33 cellular contexts compared by ENCODE assay signal in the genomic region with DNA sequence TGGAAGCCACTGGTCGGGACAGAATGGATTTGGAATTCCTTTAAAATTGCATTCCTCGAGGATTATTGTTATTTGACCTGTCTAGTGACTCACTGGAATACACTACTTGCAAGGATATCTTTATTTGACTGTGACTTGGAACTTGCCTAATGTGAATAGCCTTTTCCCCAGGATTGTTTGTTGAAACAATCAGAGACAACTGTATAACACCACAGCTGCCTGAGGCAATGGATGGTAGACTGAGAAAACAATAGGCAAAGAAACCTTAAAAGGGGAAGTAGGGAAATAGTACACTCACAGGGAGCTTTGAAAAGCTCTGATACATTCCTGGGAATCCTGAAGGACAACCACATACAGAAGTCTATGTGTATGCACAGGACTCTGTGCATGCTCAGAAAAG.
"Had no signal": no experiment of that assay in that cellular context is flagged by ENCODE, and none has a peak within 500 bp of the region (broad histone marks: within the 10 kb centered on the region; RNA-seq: fewer than 3 reads in every experiment).

No MANE protein-coding gene starts in this region.

- DNase-seq: activated CD4-positive, alpha-beta memory T cell treated with anti-CD3 and anti-CD28 coated beads, Interleukin-2, amount 10 ng/mL, durations not matched to agents 7 days and 5 days; activated CD4-positive, alpha-beta T cell treated with anti-CD3 and anti-CD28 coated beads for 1 hour; activated CD4-positive, alpha-beta T cell treated with anti-CD3 and anti-CD28 coated beads for 48 hours; activated CD4-positive, CD25-positive, alpha-beta regulatory T cell; activated CD8-positive, alpha-beta memory T cell treated with anti-CD3 and anti-CD28 coated beads for 24 hours; activated CD8-positive, alpha-beta memory T cell treated with anti-CD3 and anti-CD28 coated beads, Interleukin-2, amount 10 ng/mL, durations not matched to agents 7 days and 5 days; activated CD8-positive, alpha-beta memory T cell treated with anti-CD3 and anti-CD28 coated beads, Interleukin-2, amount 50 U/mL, for 48 hours; activated effector memory CD4-positive, alpha-beta T cell treated with Interleukin-2 at 50 U/mL for 16 hours; activated naive CD4-positive, alpha-beta T cell treated with anti-CD3 and anti-CD28 coated beads, Interleukin-2, amount 10 ng/mL, durations not matched to agents 7 days and 5 days; activated naive CD8-positive, alpha-beta T cell treated with anti-CD3 and anti-CD28 coated beads, Interleukin-2, amount 50 U/mL, for 24 hours; activated T-cell treated with anti-CD3 and anti-CD28 coated beads, Interleukin-2, amount 50 U/mL, for 48 hours; anterior cingulate cortex; central memory CD4-positive, alpha-beta T cell; Kasumi-1; KG1; MM.1S; NCI-H1105; NCI-H1417 treated with DMSO at 0.1 percent for 48 hours; NCI-H187 treated with DMSO at 0.1 percent for 48 hours; NCI-H2081; NCI-H2171 treated with DMSO at 0.1 percent for 48 hours; NCI-H226; NCI-H524 treated with DMSO at 0.1 percent for 48 hours; NCI-H748 treated with DMSO at 0.1 percent for 48 hours; NK-92 treated with Interleukin-12 subunit alpha and Interleukin-12 subunit beta, amount 100 ng/mL, for 24 hours; PC-9; Right ventricle myocardium superior; SW 1271; T1000; WERI-Rb-1 had no signal

- ATAC-seq: activated CD8-positive, alpha-beta memory T cell treated with anti-CD3 and anti-CD28 coated beads, Interleukin-2, amount 10 ng/mL, durations not matched to agents 7 days and 5 days; activated naive CD8-positive, alpha-beta T cell treated with anti-CD3 and anti-CD28 coated beads, Interleukin-2, amount 50 U/mL, for 24 hours had no signal

- H3K4me1 Mint-ChIP-seq: activated CD4-positive, alpha-beta memory T cell treated with anti-CD3 and anti-CD28 coated beads, Interleukin-2, amount 10 ng/mL, durations not matched to agents 7 days and 5 days; activated CD8-positive, alpha-beta memory T cell treated with anti-CD3 and anti-CD28 coated beads, Interleukin-2, amount 10 ng/mL, durations not matched to agents 7 days and 5 days; activated naive CD4-positive, alpha-beta T cell treated with anti-CD3 and anti-CD28 coated beads, Interleukin-2, amount 10 ng/mL, durations not matched to agents 7 days and 5 days; activated naive CD8-positive, alpha-beta T cell treated with anti-CD3 and anti-CD28 coated beads, Interleukin-2, amount 50 U/mL, for 24 hours; brain had no signal

- H3K4me2 ChIP-seq: PC-9 had no signal

- H3K27ac Mint-ChIP-seq: activated CD4-positive, alpha-beta memory T cell treated with anti-CD3 and anti-CD28 coated beads, Interleukin-2, amount 10 ng/mL, durations not matched to agents 7 days and 5 days; activated CD8-positive, alpha-beta memory T cell treated with anti-CD3 and anti-CD28 coated beads, Interleukin-2, amount 10 ng/mL, durations not matched to agents 7 days and 5 days; activated naive CD4-positive, alpha-beta T cell treated with anti-CD3 and anti-CD28 coated beads, Interleukin-2, amount 10 ng/mL, durations not matched to agents 7 days and 5 days; activated naive CD8-positive, alpha-beta T cell; activated naive CD8-positive, alpha-beta T cell treated with anti-CD3 and anti-CD28 coated beads, Interleukin-2, amount 50 U/mL, for 24 hours; brain had no signal

- H3K4me3 ChIP-seq: PC-9 had no signal

- H3K4me3 Mint-ChIP-seq: activated CD4-positive, alpha-beta memory T cell treated with anti-CD3 and anti-CD28 coated beads, Interleukin-2, amount 10 ng/mL, durations not matched to agents 7 days and 5 days; activated CD8-positive, alpha-beta memory T cell treated with anti-CD3 and anti-CD28 coated beads, Interleukin-2, amount 10 ng/mL, durations not matched to agents 7 days and 5 days; activated naive CD4-positive, alpha-beta T cell treated with anti-CD3 and anti-CD28 coated beads, Interleukin-2, amount 10 ng/mL, durations not matched to agents 7 days and 5 days; activated naive CD8-positive, alpha-beta T cell; activated naive CD8-positive, alpha-beta T cell treated with anti-CD3 and anti-CD28 coated beads, Interleukin-2, amount 50 U/mL, for 24 hours; brain had no signal

- H3K36me3 Mint-ChIP-seq: activated CD8-positive, alpha-beta memory T cell treated with anti-CD3 and anti-CD28 coated beads, Interleukin-2, amount 10 ng/mL, durations not matched to agents 7 days and 5 days; activated naive CD4-positive, alpha-beta T cell treated with anti-CD3 and anti-CD28 coated beads, Interleukin-2, amount 10 ng/mL, durations not matched to agents 7 days and 5 days; activated naive CD8-positive, alpha-beta T cell; brain had no signal

- H3K36me3 ChIP-seq: WERI-Rb-1 had no signal

- H2AFZ ChIP-seq: PC-9 had no signal

- H3K27ac ChIP-seq: PC-9, RWPE1, WERI-Rb-1 had no signal

- H3K27me3 Mint-ChIP-seq: activated CD4-positive, alpha-beta memory T cell treated with anti-CD3 and anti-CD28 coated beads, Interleukin-2, amount 10 ng/mL, durations not matched to agents 7 days and 5 days; activated CD8-positive, alpha-beta memory T cell treated with anti-CD3 and anti-CD28 coated beads, Interleukin-2, amount 10 ng/mL, durations not matched to agents 7 days and 5 days; activated naive CD4-positive, alpha-beta T cell treated with anti-CD3 and anti-CD28 coated beads, Interleukin-2, amount 10 ng/mL, durations not matched to agents 7 days and 5 days; activated naive CD8-positive, alpha-beta T cell; activated naive CD8-positive, alpha-beta T cell treated with anti-CD3 and anti-CD28 coated beads, Interleukin-2, amount 50 U/mL, for 24 hours; brain had no signal
